In the genomic region with DNA sequence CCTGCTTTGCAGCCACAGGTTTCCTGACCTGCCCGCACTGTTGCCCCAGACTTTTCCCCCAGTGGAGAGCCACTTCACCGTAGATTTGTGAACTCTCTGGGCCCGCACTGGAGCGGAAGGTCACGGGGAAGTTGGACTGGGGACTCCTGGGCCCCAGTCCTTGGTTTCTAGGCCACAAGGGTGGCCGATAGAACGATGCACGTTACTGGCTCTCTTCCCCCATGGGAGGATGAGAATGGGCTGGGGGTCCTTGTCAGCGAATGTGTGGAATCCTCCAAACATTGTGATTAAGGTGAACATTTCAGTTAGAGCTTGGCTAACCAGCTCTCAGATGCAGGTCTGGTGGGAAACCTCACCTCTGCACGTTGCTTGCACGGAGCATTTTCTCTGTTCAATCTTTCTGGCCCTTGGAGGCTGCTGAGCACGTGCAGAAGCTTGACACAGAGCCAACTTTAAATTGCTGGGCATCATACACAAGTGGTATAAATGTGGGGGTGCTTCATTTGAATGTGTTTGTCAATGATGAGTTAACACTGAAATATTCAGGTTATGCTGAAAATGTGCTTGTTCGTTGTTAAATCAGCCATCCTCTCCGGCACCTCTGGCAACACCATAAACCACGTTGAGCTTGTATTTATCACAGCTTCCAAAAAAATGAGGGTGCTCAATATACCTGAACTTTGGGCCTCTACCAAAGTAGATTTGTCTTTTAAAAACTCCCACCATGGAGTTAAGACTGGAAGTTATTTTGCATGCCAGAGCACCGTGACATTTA, we compare ENCODE assay signal across 8 cellular contexts. TPM values are rescaled to one million over a fixed set of nuclear protein-coding genes. Genes with fewer than 3 reads are reported as not detected.
DNase-seq lines count a peak whose midpoint lies in the region; ATAC-seq and TF ChIP-seq lines count a peak whose summit lies in the region.

No MANE protein-coding gene starts in this region.

- DNase-seq in ACHN (peak; percentile 87), NCI-H69 (lab: John Stamatoyannopoulos, UW) (peak; percentile 88), adrenal gland (peak in 5 of 7 donors; percentile 15 to 57 (median 34)), left ventricle myocardium superior (no peak)

- ATAC-seq in HG03025 (IDR thresholded peaks at IDR 0.05; ENCODE audit: low FRiP score, unreplicated experiment) (peak; percentile 28), left ventricle myocardium superior (peak; percentile 44), GM21717 (IDR thresholded peaks at IDR 0.05; ENCODE audit: unreplicated experiment) (no peak)

- in situ Hi-C loops in ACHN (cut with HindIII; ENCODE audit: low pct_ligation_motif_present, low pct_unique_long_range_greater_than_20kb, low sequenced_read_pairs) = no loop called here

- intact Hi-C loops in adrenal gland (cut with DNase I) = no loop called here
- intact Hi-C loops in left ventricle myocardium superior (cut with micrococcal nuclease) = no loop called here

- H3K9me3 ChIP-seq in adrenal gland (replicated peaks in 1 of 3) = no peaks in the 10 kb centered on the region

- TF ChIP-seq POLR2A in adrenal gland (IDR thresholded peaks at IDR 0.05) = no peak

- peak overlapping the region; percentile 77 for H3K9ac ChIP-seq in rectal smooth muscle tissue (ENCODE audit: low read length)

- 3 to 6% (median 4%) methylated on average over 12 to 16 of the region's 16 CpGs for WGBS in adrenal gland, 4 donors

- H3K27ac ChIP-seq in adrenal gland (peak overlapping the region; percentile 54 to 96 (median 84)), rectal smooth muscle tissue (ENCODE audit: low read depth, low read length) (peak overlapping the region; percentile 90)

- TF ChIP-seq CTCF in adrenal gland (IDR thresholded peaks at IDR 0.05) = no peak

- H3K27me3 ChIP-seq in adrenal gland (no peaks in the 10 kb centered on the region), rectal smooth muscle tissue (ENCODE audit: control insufficient read depth, insufficient read depth, low read length) (no peaks in the 10 kb centered on the region)

- peaks cover 3 to 32% of the 10 kb centered on the region in 2 donors for H3K4me1 ChIP-seq in adrenal gland (replicated peaks in 1 of 2)
- peaks cover 15% of the 10 kb centered on the region for H3K4me1 ChIP-seq in rectal smooth muscle tissue (ENCODE audit: control insufficient read depth, insufficient read depth, low read length)

- H3K4me3 ChIP-seq in GM08714 (ENCODE audit: low read length) = peak overlapping the region; percentile 65
- H3K4me3 ChIP-seq in adrenal gland = peak overlapping the region in 2 of 4 donors; percentile 54 to 87
- peak overlapping the region; percentile 74 for H3K4me3 ChIP-seq in rectal smooth muscle tissue (ENCODE audit: low read length)

- H3K36me3 ChIP-seq in adrenal gland (replicated peaks in 1 of 2) (no peaks in the 10 kb centered on the region), rectal smooth muscle tissue (ENCODE audit: control insufficient read depth, insufficient read depth, low read length) (no peaks in the 10 kb centered on the region)

RNA-seq across cellular contexts. Expression of a gene that starts 1.0 kb away (rescaled TPM):
- total RNA-seq in adrenal gland (10 to 100 TPM; 31.9 to 52.8 (median 39.9) TPM), left ventricle myocardium superior (44.6 TPM)
- polyA plus RNA-seq in adrenal gland = 10 to 100 TPM; 11.3 to 47.8 (median 14.9) TPM

RNA-seq across cellular contexts. Expression of a gene that starts 40.8 kb away (rescaled TPM):
- total RNA-seq in adrenal gland (under 1 TPM in 5 of 8 donors, not detected in 3; 0.07 to 0.98 (median 0.19) TPM), left ventricle myocardium superior (not detected)
- under 1 TPM in 2 of 3 donors, not detected in 1; 0.04 to 0.13 TPM for polyA plus RNA-seq in adrenal gland
